In the genomic region with DNA sequence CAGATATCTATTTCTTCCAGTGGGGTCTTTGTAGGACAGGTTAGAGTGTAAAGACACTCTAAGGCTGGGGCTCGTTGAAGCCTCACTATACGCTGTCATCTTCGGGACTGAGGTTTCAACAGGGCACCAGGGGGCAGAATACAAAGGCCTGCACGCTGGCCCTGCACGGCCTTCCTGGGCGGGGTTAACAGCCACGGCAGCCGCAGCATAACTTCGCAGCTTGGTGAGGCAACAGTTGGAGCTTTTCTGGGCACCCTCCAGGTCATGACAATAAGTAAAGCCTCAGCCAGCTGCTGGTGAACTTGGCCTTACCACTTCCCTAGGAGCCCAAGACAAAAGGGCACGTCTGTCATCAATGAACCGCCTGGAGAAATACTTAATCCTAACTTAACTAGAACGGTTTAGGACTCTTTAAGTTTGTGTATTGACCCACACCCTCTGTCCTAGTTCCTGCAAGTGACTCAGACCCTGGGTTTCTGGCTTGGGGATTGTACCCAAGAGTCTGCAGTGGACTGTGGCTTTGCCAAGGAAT, we compare ENCODE assay signal across 1 cellular context.
TF ChIP-seq lines count a peak whose summit lies in the region.

No MANE protein-coding gene starts in this region.

TF ChIP-seq in HepG2, 621 proteins besides CTCF, POLR2A, EP300 and RAD21 (continued from another document and continues in another):
- TF ChIP-seq, protein P1, sequence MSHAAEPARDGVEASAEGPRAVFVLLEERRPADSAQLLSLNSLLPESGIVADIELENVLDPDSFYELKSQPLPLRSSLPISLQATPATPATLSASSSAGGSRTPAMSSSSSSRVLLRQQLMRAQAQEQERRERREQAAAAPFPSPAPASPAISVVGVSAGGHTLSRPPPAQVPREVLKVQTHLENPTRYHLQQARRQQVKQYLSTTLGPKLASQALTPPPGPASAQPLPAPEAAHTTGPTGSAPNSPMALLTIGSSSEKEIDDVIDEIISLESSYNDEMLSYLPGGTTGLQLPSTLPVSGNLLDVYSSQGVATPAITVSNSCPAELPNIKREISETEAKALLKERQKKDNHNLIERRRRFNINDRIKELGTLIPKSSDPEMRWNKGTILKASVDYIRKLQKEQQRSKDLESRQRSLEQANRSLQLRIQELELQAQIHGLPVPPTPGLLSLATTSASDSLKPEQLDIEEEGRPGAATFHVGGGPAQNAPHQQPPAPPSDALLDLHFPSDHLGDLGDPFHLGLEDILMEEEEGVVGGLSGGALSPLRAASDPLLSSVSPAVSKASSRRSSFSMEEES (CRISPR knock-in tag; IDR thresholded peaks at IDR 0.05), result no peak
- TF ChIP-seq, protein P2, sequence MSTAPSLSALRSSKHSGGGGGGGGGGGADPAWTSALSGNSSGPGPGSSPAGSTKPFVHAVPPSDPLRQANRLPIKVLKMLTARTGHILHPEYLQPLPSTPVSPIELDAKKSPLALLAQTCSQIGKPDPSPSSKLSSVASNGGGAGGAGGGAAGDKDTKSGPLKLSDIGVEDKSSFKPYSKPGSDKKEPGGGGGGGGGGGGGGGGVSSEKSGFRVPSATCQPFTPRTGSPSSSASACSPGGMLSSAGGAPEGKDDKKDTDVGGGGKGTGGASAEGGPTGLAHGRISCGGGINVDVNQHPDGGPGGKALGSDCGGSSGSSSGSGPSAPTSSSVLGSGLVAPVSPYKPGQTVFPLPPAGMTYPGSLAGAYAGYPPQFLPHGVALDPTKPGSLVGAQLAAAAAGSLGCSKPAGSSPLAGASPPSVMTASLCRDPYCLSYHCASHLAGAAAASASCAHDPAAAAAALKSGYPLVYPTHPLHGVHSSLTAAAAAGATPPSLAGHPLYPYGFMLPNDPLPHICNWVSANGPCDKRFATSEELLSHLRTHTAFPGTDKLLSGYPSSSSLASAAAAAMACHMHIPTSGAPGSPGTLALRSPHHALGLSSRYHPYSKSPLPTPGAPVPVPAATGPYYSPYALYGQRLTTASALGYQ (CRISPR knock-in tag; IDR thresholded peaks at IDR 0.05), result no peak
- TF ChIP-seq, protein P3, sequence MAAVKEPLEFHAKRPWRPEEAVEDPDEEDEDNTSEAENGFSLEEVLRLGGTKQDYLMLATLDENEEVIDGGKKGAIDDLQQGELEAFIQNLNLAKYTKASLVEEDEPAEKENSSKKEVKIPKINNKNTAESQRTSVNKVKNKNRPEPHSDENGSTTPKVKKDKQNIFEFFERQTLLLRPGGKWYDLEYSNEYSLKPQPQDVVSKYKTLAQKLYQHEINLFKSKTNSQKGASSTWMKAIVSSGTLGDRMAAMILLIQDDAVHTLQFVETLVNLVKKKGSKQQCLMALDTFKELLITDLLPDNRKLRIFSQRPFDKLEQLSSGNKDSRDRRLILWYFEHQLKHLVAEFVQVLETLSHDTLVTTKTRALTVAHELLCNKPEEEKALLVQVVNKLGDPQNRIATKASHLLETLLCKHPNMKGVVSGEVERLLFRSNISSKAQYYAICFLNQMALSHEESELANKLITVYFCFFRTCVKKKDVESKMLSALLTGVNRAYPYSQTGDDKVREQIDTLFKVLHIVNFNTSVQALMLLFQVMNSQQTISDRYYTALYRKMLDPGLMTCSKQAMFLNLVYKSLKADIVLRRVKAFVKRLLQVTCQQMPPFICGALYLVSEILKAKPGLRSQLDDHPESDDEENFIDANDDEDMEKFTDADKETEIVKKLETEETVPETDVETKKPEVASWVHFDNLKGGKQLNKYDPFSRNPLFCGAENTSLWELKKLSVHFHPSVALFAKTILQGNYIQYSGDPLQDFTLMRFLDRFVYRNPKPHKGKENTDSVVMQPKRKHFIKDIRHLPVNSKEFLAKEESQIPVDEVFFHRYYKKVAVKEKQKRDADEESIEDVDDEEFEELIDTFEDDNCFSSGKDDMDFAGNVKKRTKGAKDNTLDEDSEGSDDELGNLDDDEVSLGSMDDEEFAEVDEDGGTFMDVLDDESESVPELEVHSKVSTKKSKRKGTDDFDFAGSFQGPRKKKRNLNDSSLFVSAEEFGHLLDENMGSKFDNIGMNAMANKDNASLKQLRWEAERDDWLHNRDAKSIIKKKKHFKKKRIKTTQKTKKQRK (IDR thresholded peaks at IDR 0.05; ENCODE audit: low read length), result no peak
- TF ChIP-seq MYC (CRISPR knock-in tag; IDR thresholded peaks at IDR 0.05; ENCODE audit: borderline replicate concordance), result peak; percentile 33; the same call in 1 of the 2 replicates
- TF ChIP-seq ZNF543 (CRISPR knock-in tag; IDR thresholded peaks at IDR 0.05), result no peak
- TF ChIP-seq TCF7L2 (IDR thresholded peaks at IDR 0.05; ENCODE audit: low read depth, low read length), result no peak
- no peak for TF ChIP-seq ZNF513 (CRISPR knock-in tag; conservative IDR thresholded peaks at IDR 0.05)
- peak; percentile 31 for TF ChIP-seq ZNF781 (CRISPR knock-in tag; IDR thresholded peaks at IDR 0.05; ENCODE audit: borderline replicate concordance, not compliant biosample characterization)
- peak; percentile 25; the same call in 1 of the 2 replicates for TF ChIP-seq FOXK1 (CRISPR knock-in tag; IDR thresholded peaks at IDR 0.05; ENCODE audit: borderline replicate concordance, low read depth)
- no peak for TF ChIP-seq TBX3 (IDR thresholded peaks at IDR 0.05; ENCODE audit: borderline replicate concordance)
- TF ChIP-seq PCBP2 (optimal IDR thresholded peaks at IDR 0.05; ENCODE audit: low read depth, low read length, poor library complexity, severe bottlenecking), result no peak
- TF ChIP-seq, protein P4, sequence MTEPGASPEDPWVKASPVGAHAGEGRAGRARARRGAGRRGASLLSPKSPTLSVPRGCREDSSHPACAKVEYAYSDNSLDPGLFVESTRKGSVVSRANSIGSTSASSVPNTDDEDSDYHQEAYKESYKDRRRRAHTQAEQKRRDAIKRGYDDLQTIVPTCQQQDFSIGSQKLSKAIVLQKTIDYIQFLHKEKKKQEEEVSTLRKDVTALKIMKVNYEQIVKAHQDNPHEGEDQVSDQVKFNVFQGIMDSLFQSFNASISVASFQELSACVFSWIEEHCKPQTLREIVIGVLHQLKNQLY (CRISPR knock-in tag; IDR thresholded peaks at IDR 0.05), result no peak
- 0 out of 2 replicates have a peak, but pooled peaks have one; percentile 37 for TF ChIP-seq NFKB2 (CRISPR knock-in tag; IDR thresholded peaks at IDR 0.05; ENCODE audit: borderline replicate concordance)
- no peak for TF ChIP-seq CBFB (CRISPR knock-in tag; IDR thresholded peaks at IDR 0.05)
- TF ChIP-seq ARNT2 (CRISPR knock-in tag; IDR thresholded peaks at IDR 0.05; ENCODE audit: low read depth), result no peak
- TF ChIP-seq ESRRA (CRISPR knock-in tag; IDR thresholded peaks at IDR 0.05; ENCODE audit: low read depth), result no peak
- TF ChIP-seq, protein P5, sequence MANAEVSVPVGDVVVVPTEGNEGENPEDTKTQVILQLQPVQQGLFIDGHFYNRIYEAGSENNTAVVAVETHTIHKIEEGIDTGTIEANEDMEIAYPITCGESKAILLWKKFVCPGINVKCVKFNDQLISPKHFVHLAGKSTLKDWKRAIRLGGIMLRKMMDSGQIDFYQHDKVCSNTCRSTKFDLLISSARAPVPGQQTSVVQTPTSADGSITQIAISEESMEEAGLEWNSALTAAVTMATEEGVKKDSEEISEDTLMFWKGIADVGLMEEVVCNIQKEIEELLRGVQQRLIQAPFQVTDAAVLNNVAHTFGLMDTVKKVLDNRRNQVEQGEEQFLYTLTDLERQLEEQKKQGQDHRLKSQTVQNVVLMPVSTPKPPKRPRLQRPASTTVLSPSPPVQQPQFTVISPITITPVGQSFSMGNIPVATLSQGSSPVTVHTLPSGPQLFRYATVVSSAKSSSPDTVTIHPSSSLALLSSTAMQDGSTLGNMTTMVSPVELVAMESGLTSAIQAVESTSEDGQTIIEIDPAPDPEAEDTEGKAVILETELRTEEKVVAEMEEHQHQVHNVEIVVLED (CRISPR knock-in tag; IDR thresholded peaks at IDR 0.05; ENCODE audit: borderline replicate concordance), result no peak
- TF ChIP-seq, protein P6, sequence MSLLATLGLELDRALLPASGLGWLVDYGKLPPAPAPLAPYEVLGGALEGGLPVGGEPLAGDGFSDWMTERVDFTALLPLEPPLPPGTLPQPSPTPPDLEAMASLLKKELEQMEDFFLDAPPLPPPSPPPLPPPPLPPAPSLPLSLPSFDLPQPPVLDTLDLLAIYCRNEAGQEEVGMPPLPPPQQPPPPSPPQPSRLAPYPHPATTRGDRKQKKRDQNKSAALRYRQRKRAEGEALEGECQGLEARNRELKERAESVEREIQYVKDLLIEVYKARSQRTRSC (CRISPR knock-in tag; IDR thresholded peaks at IDR 0.05; ENCODE audit: low read depth), result no peak
- TF ChIP-seq ZNF282 (IDR thresholded peaks at IDR 0.05; ENCODE audit: partially characterized antibody), result no peak
- no peak for TF ChIP-seq HOXA5 (CRISPR knock-in tag; IDR thresholded peaks at IDR 0.05)
- TF ChIP-seq PRDM15 (CRISPR knock-in tag; IDR thresholded peaks at IDR 0.05), result no peak
- peak; percentile 44 for TF ChIP-seq PATZ1 (CRISPR knock-in tag; IDR thresholded peaks at IDR 0.05)
- no peak for TF ChIP-seq ZNF441 (CRISPR knock-in tag; IDR thresholded peaks at IDR 0.05; ENCODE audit: borderline replicate concordance)
- no peak for TF ChIP-seq ZNF12 (CRISPR knock-in tag; IDR thresholded peaks at IDR 0.05)
- TF ChIP-seq SATB2 (CRISPR knock-in tag; IDR thresholded peaks at IDR 0.05), result no peak
- no peak for TF ChIP-seq SP140L (CRISPR knock-in tag; IDR thresholded peaks at IDR 0.05; ENCODE audit: borderline replicate concordance)
- TF ChIP-seq RNF2 (conservative IDR thresholded peaks at IDR 0.05; ENCODE audit: low read depth), result no peak
- no peak for TF ChIP-seq DMAP1 (CRISPR knock-in tag; IDR thresholded peaks at IDR 0.05)
- no peak for TF ChIP-seq HIVEP1 (CRISPR knock-in tag; IDR thresholded peaks at IDR 0.05)
- TF ChIP-seq RBM22 (optimal IDR thresholded peaks at IDR 0.05; ENCODE audit: low read length), result no peak
- no peak for TF ChIP-seq ZNF672 (CRISPR knock-in tag; IDR thresholded peaks at IDR 0.05)
- TF ChIP-seq XRCC5 (optimal IDR thresholded peaks at IDR 0.05; ENCODE audit: low read length), result peak; percentile 97
- TF ChIP-seq, protein P7, sequence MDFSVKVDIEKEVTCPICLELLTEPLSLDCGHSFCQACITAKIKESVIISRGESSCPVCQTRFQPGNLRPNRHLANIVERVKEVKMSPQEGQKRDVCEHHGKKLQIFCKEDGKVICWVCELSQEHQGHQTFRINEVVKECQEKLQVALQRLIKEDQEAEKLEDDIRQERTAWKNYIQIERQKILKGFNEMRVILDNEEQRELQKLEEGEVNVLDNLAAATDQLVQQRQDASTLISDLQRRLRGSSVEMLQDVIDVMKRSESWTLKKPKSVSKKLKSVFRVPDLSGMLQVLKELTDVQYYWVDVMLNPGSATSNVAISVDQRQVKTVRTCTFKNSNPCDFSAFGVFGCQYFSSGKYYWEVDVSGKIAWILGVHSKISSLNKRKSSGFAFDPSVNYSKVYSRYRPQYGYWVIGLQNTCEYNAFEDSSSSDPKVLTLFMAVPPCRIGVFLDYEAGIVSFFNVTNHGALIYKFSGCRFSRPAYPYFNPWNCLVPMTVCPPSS (IDR thresholded peaks at IDR 0.05), result no peak
- no peak for TF ChIP-seq NFIC (IDR thresholded peaks at IDR 0.05; ENCODE audit: low read length)
- TF ChIP-seq SP2 (CRISPR knock-in tag; IDR thresholded peaks at IDR 0.05), result no peak
- no peak for TF ChIP-seq ZNF33B (CRISPR knock-in tag; IDR thresholded peaks at IDR 0.05)
